ENCODE assay signal across 18 cellular contexts in genomic region chr21:44207860-44208646, GRCh38. TPM values are rescaled to one million over a fixed set of nuclear protein-coding genes. Genes with fewer than 3 reads are reported as not detected.
DNase-seq lines count a peak whose midpoint lies in the region; ATAC-seq and TF ChIP-seq lines count a peak whose summit lies in the region.
"Not testable (repeated sequence)": the region's sequence is repeated elsewhere in the genome, so short reads cannot be mapped to it uniquely, and the experiment has no call there.
"Had no signal": no experiment of that assay in that cellular context is flagged by ENCODE, and none has a peak within 500 bp of the region (broad histone marks: within the 10 kb centered on the region; RNA-seq: fewer than 3 reads in every experiment).

No MANE protein-coding gene starts in this region.

- ATAC-seq in PC-3 (peak; percentile 88), heart left ventricle (peak; percentile 73 to 88 (median 82))
- ATAC-seq in stimulated activated naive CD8-positive, alpha-beta T cell treated with anti-CD3 and anti-CD28 coated beads, Interleukin-15, amount 100 ng/mL, for 72 hours, result peak; percentile 29

- not testable (repeated sequence) for H2AFZ ChIP-seq in GM23248; PC-3 (ENCODE audit: low read length); mesenchymal stem cell (ENCODE audit: low read depth, low read length)

- TF ChIP-seq CTCF in PC-3 (conservative IDR thresholded peaks at IDR 0.05; ENCODE audit: low read depth, low read length); MCF 10A (IDR thresholded peaks at IDR 0.05; ENCODE audit: unreplicated experiment); heart left ventricle (IDR thresholded peaks at IDR 0.05): not testable (repeated sequence)

- H3K36me3 ChIP-seq in GM23248 (ENCODE audit: low read depth); PC-3 (ENCODE audit: low read depth, low read length); heart left ventricle; mesenchymal stem cell (ENCODE audit: control insufficient read depth in 1 of 2, insufficient read depth in 2 of 2, low read depth in 1 of 2, low read length in 2 of 2): not testable (repeated sequence)

- not testable (repeated sequence) for H3K27me3 ChIP-seq in GM23248 (replicated peaks; ENCODE audit: insufficient read depth); PC-3 (ENCODE audit: low read length); heart left ventricle; mesenchymal stem cell (ENCODE audit: control insufficient read depth in 1 of 2, insufficient read depth in 1 of 2, low read length in 2 of 2)

- H2BK15ac ChIP-seq in mesenchymal stem cell (ENCODE audit: low read depth, poor library complexity, severe bottlenecking), result peak overlapping the region; percentile 48

- DNase-seq in EH (ENCODE audit: low read depth), result peak; percentile 53
- peak; percentile 0 for DNase-seq in GM23248
- DNase-seq in PC-3, result peak; percentile 1
- DNase-seq in activated CD4-positive, alpha-beta memory T cell treated with anti-CD3 and anti-CD28 coated beads, Interleukin-2, amount 10 ng/mL, durations not matched to agents 7 days and 5 days, result peak; percentile 22
- DNase-seq in MCF 10A (ENCODE audit: unreplicated experiment), result peak; percentile 9
- peak; percentile 17 to 66 (median 34) for DNase-seq in heart left ventricle
- peak; percentile 26 for DNase-seq in mesenchymal stem cell
- not testable (repeated sequence) for DNase-seq in stimulated activated naive CD8-positive, alpha-beta T cell treated with anti-CD3 and anti-CD28 coated beads, Interleukin-15, amount 100 ng/mL, for 72 hours

- not testable (repeated sequence) for TF ChIP-seq POLR2A in heart left ventricle (IDR thresholded peaks at IDR 0.05)

- 0 to 100% methylated on average over 1 to 3 of the region's 15 CpGs for WGBS in GM23248 (ENCODE audit: low coverage in 1 of 2, low lambda C conversion rate in 2 of 2, missing lambda C conversion rate in 2 of 2), 2 experiments
- 39 to 56% (median 50%) methylated on average over 1 to 8 of the region's 15 CpGs; no CpG with 5 or more reads in 1 of the 4 donors for WGBS in heart left ventricle, 4 donors
- no CpG with 5 or more reads among the region's 15 CpGs for WGBS in mesenchymal stem cell

- H3K4ac ChIP-seq in mesenchymal stem cell (ENCODE audit: low read depth in 1 of 2, low read length in 2 of 2), result not testable (repeated sequence)

- not testable (repeated sequence) for H3F3A ChIP-seq in GM23248 (ENCODE audit: insufficient read depth); PC-3 (ENCODE audit: low read length, unreplicated experiment)

- intact Hi-C loops in PC-3 (cut with micrococcal nuclease); MCF 10A (cut with micrococcal nuclease); heart left ventricle (cut with DNase I): not testable (repeated sequence)

- peak overlapping the region; percentile 39 for H4K91ac ChIP-seq in mesenchymal stem cell (ENCODE audit: low read length)

- not testable (repeated sequence) for H4K20me1 ChIP-seq in GM23248 (ENCODE audit: insufficient read depth); PC-3 (ENCODE audit: low read length)

- H3K79me2 ChIP-seq in GM23248 (ENCODE audit: insufficient read depth); PC-3 (ENCODE audit: low read length): not testable (repeated sequence)

- not testable (repeated sequence) for BruUV-seq in PC-3 (replicated peaks; lab: Mats Ljungman, UMichigan); MCF 10A (replicated peaks; lab: Mats Ljungman, UMichigan)

- H3K9me3 ChIP-seq in GM23248 (ENCODE audit: low read depth); PC-3 (ENCODE audit: low read length); heart left ventricle; mesenchymal stem cell (ENCODE audit: control insufficient read depth, low read length): not testable (repeated sequence)

- not testable (repeated sequence) for H3K4me3 ChIP-seq in GM23248; PC-3 (ENCODE audit: low read length); heart left ventricle; mesenchymal stem cell (ENCODE audit: insufficient read depth in 1 of 2, low read depth in 1 of 2, low read length in 2 of 2)

- not testable (repeated sequence) for H3K23ac ChIP-seq in mesenchymal stem cell (ENCODE audit: low read length in 2 of 2)

- H2AK5ac ChIP-seq in mesenchymal stem cell (ENCODE audit: low read length, severe bottlenecking), result not testable (repeated sequence)

- not testable (repeated sequence) for H3K9me2 ChIP-seq in GM23248 (ENCODE audit: insufficient read depth); PC-3 (replicated peaks; ENCODE audit: low read length)

- not testable (repeated sequence) for H3K27ac Mint-ChIP-seq in activated CD4-positive, alpha-beta memory T cell treated with anti-CD3 and anti-CD28 coated beads, Interleukin-2, amount 10 ng/mL, durations not matched to agents 7 days and 5 days; MCF 10A (ENCODE audit: low read depth, unreplicated experiment); stimulated activated naive CD8-positive, alpha-beta T cell treated with anti-CD3 and anti-CD28 coated beads, Interleukin-15, amount 100 ng/mL, for 72 hours

- H2BK5ac ChIP-seq in mesenchymal stem cell (ENCODE audit: low read depth, low read length, poor library complexity, severe bottlenecking), result not testable (repeated sequence)

- H3K9me3 Mint-ChIP-seq in activated CD4-positive, alpha-beta memory T cell treated with anti-CD3 and anti-CD28 coated beads, Interleukin-2, amount 10 ng/mL, durations not matched to agents 7 days and 5 days; MCF 10A (ENCODE audit: unreplicated experiment); stimulated activated naive CD8-positive, alpha-beta T cell treated with anti-CD3 and anti-CD28 coated beads, Interleukin-15, amount 100 ng/mL, for 72 hours: not testable (repeated sequence)

- H3K36me3 Mint-ChIP-seq in activated CD4-positive, alpha-beta memory T cell treated with anti-CD3 and anti-CD28 coated beads, Interleukin-2, amount 10 ng/mL, durations not matched to agents 7 days and 5 days (ENCODE audit: low read depth); MCF 10A (ENCODE audit: insufficient read depth, unreplicated experiment): not testable (repeated sequence)

- in situ Hi-C loops in GM23248 (cut with MboI), result not testable (repeated sequence)

- not testable (repeated sequence) for H3K9ac ChIP-seq in GM23248; PC-3 (ENCODE audit: low read length); mesenchymal stem cell (ENCODE audit: low read length)

- not testable (repeated sequence) for H3K27me3 Mint-ChIP-seq in activated CD4-positive, alpha-beta memory T cell treated with anti-CD3 and anti-CD28 coated beads, Interleukin-2, amount 10 ng/mL, durations not matched to agents 7 days and 5 days; MCF 10A (ENCODE audit: insufficient read depth, unreplicated experiment); stimulated activated naive CD8-positive, alpha-beta T cell treated with anti-CD3 and anti-CD28 coated beads, Interleukin-15, amount 100 ng/mL, for 72 hours

- H3K4me1 ChIP-seq in GM23248 (ENCODE audit: insufficient read depth); PC-3 (ENCODE audit: insufficient read depth, low read length); heart left ventricle; mesenchymal stem cell (ENCODE audit: control insufficient read depth, insufficient read depth, low read depth, low read length): not testable (repeated sequence)

- not testable (repeated sequence) for H3K14ac ChIP-seq in mesenchymal stem cell (ENCODE audit: low read length in 2 of 2)

- CTCF ChIA-PET in PC-3 (lab: Charles Lee); activated CD4-positive, alpha-beta memory T cell treated with anti-CD3 and anti-CD28 coated beads, Interleukin-2, amount 10 ng/mL, durations not matched to agents 7 days and 5 days (lab: Charles Lee); MCF 10A (lab: Yijun Ruan, JAX): not testable (repeated sequence)

- H3K79me1 ChIP-seq in mesenchymal stem cell (replicated peaks; ENCODE audit: low read length, poor library complexity, severe bottlenecking), result not testable (repeated sequence)

- H3K4me2 ChIP-seq in GM23248 (ENCODE audit: unreplicated experiment); PC-3 (ENCODE audit: low read length); mesenchymal stem cell (ENCODE audit: low read length, poor library complexity, severe bottlenecking): not testable (repeated sequence)

- POLR2A ChIA-PET in PC-3 (lab: Charles Lee; ENCODE audit: unreplicated experiment); activated CD4-positive, alpha-beta memory T cell treated with anti-CD3 and anti-CD28 coated beads, Interleukin-2, amount 10 ng/mL, durations not matched to agents 7 days and 5 days (lab: Charles Lee); MCF 10A (lab: Yijun Ruan, JAX): not testable (repeated sequence)

- H3K4me1 Mint-ChIP-seq in activated CD4-positive, alpha-beta memory T cell treated with anti-CD3 and anti-CD28 coated beads, Interleukin-2, amount 10 ng/mL, durations not matched to agents 7 days and 5 days; MCF 10A (ENCODE audit: insufficient read depth, unreplicated experiment); stimulated activated naive CD8-positive, alpha-beta T cell treated with anti-CD3 and anti-CD28 coated beads, Interleukin-15, amount 100 ng/mL, for 72 hours: not testable (repeated sequence)

- not testable (repeated sequence) for H3K18ac ChIP-seq in mesenchymal stem cell (ENCODE audit: low read depth in 1 of 2, low read length in 2 of 2)

- H3K4me3 Mint-ChIP-seq in activated CD4-positive, alpha-beta memory T cell treated with anti-CD3 and anti-CD28 coated beads, Interleukin-2, amount 10 ng/mL, durations not matched to agents 7 days and 5 days; MCF 10A (ENCODE audit: unreplicated experiment); stimulated activated naive CD8-positive, alpha-beta T cell treated with anti-CD3 and anti-CD28 coated beads, Interleukin-15, amount 100 ng/mL, for 72 hours: not testable (repeated sequence)

- H2BK12ac ChIP-seq in mesenchymal stem cell (ENCODE audit: low read length in 2 of 2), result peak overlapping the region in 1 of 2 experiments; percentile 29

- H2BK120ac ChIP-seq in mesenchymal stem cell (ENCODE audit: low read depth, low read length), result not testable (repeated sequence)

- H4K8ac ChIP-seq in mesenchymal stem cell (ENCODE audit: low read length), result not testable (repeated sequence)

- not testable (repeated sequence) for H3K27ac ChIP-seq in GM23248; mesenchymal stem cell (ENCODE audit: low read length, poor library complexity, severe bottlenecking)
- peak overlapping the region; percentile 75 for H3K27ac ChIP-seq in PC-3 (ENCODE audit: low read length)
- H3K27ac ChIP-seq in heart left ventricle, result peak overlapping the region in 2 of 12 donors; percentile 34 to 37

RNA-seq across cellular contexts. Expression of gene ICOSLG, which starts 32.7 kb away (rescaled TPM):
- under 0.01 and 0.25 TPM in 2 replicates for total RNA-seq in GM23248 (2014; rRNA removed; shearing (Covaris generic))
- polyA plus RNA-seq in GM23248 (2016; fragmentation: Nextera tagmentation; extraction: Ambion mirVana) (not detected in 2 replicates), heart left ventricle (1 to 10 TPM in 1 of 2 donors, under 1 TPM in 1; 0.80 to 2.6 TPM)
- total RNA-seq in PC-3 (2014; rRNA removed) (11.6 and 14.8 TPM in 2 replicates), MCF 10A (2022) (1.2 and 1.5 TPM in 2 replicates), heart left ventricle (1 to 10 TPM in 8 of 9 donors, under 1 TPM in 1; 0.78 to 5.5 (median 1.5) TPM)
- 1 to 10 TPM; 6.1 to 6.6 TPM for total RNA-seq in activated CD4-positive, alpha-beta memory T cell treated with anti-CD3 and anti-CD28 coated beads, Interleukin-2, amount 10 ng/mL, durations not matched to agents 7 days and 5 days
- 1.5 TPM for polyA plus RNA-seq in mesenchymal stem cell (2013, experiment 1 of 2)
- 1.6 TPM for polyA plus RNA-seq in mesenchymal stem cell (2013, experiment 2 of 2)
- polyA plus RNA-seq: AG04450 had no signal

RNA-seq across cellular contexts. Expression of gene DNMT3L, which starts 53.6 kb away (rescaled TPM):
- total RNA-seq in GM23248 (2014; rRNA removed; shearing (Covaris generic)), result not detected in 2 replicates
- not detected in 2 replicates for polyA plus RNA-seq in GM23248 (2016; fragmentation: Nextera tagmentation; extraction: Ambion mirVana)
- total RNA-seq in PC-3 (2014; rRNA removed), result not detected in 2 replicates
- not detected for total RNA-seq in activated CD4-positive, alpha-beta memory T cell treated with anti-CD3 and anti-CD28 coated beads, Interleukin-2, amount 10 ng/mL, durations not matched to agents 7 days and 5 days
- total RNA-seq in MCF 10A (2022), result not detected in 2 replicates
- total RNA-seq in heart left ventricle, result not detected
- polyA plus RNA-seq in heart left ventricle, result not detected
- polyA plus RNA-seq in mesenchymal stem cell (2013, experiment 1 of 2), result not detected
- not detected for polyA plus RNA-seq in mesenchymal stem cell (2013, experiment 2 of 2)
- total RNA-seq: activated CD8-positive, alpha-beta memory T cell treated with anti-CD3 and anti-CD28 coated beads, Interleukin-2, amount 10 ng/mL, durations not matched to agents 7 days and 5 days; activated T-helper 1 cell treated with anti-CD3 and anti-CD28 coated beads, Interleukin-12 subunit alpha, Interleukin-12 subunit beta, Interleukin-2, Interleukin-4 antibody, amounts not matched to agents 30 ng/mL and 10 ng/mL and 1 ng/mL, durations not matched to agents 14 hours and 24 hours and 36 hours; cerebellum; esophagus muscularis mucosa; glomerular endothelial cell; HT-29; left colon; temporal lobe; vagina had no signal
- polyA plus RNA-seq: AG04450 had no signal

Comparison
In these comparisons a context has a peak if more than half of its experiments do, and no peak if none do; other contexts are left out.
1. ATAC-seq: peak in every context shown above with its lines; median percentile 88 in PC-3; 82 in heart left ventricle; 29 in stimulated activated naive CD8-positive, alpha-beta T cell treated with anti-CD3 and anti-CD28 coated beads, Interleukin-15, amount 100 ng/mL, for 72 hours.